In genomic region chr9:5895782-5896181, GRCh38 we compare ENCODE assay signal across 1 cellular context.
TF ChIP-seq lines count a peak whose summit lies in the region.

No MANE protein-coding gene starts in this region.

TF ChIP-seq in A549, 52 proteins besides CTCF, POLR2A, EP300 and RAD21 (continued from another document):
- no peak for TF ChIP-seq ELK1 (IDR thresholded peaks at IDR 0.05; ENCODE audit: low read depth, low read length)
